15 cellular contexts compared by ENCODE assay signal in the genomic region with DNA sequence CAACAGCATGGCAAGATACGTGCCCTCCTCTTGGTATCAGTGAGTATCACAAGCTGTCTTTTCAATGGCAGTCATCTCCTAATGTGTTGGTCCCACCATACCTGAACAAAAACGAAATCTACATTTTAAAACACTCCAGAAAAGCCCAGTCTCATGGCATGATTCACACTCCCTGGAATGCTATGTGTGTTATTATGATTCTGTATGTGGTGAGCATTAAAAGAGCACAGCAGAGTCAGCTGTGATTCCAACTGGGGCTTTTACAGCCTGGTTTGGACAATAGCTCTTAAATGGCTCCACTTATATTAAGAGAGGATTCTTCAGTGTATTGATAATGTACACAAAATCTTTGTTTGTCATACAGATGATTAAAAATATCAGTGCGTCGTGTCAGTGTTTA.
A peak's percentile ranks its signal among the peaks of the same experiment; 100 is the strongest.
DNase-seq lines count a peak whose midpoint lies in the region; ATAC-seq and TF ChIP-seq lines count a peak whose summit lies in the region.
"Had no signal": no experiment of that assay in that cellular context is flagged by ENCODE, and none has a peak within 500 bp of the region (broad histone marks: within the 10 kb centered on the region; RNA-seq: fewer than 3 reads in every experiment).

No MANE protein-coding gene starts in this region.

- H3K9me3 ChIP-seq in MG63: no peaks in the 10 kb centered on the region
- H3K9me3 ChIP-seq in prostate gland: no peaks in the 10 kb centered on the region

- ATAC-seq in HG03378 (IDR thresholded peaks at IDR 0.05; ENCODE audit: unreplicated experiment) (no peak), GM19452 (IDR thresholded peaks at IDR 0.05; ENCODE audit: unreplicated experiment) (no peak)
- ATAC-seq: PC-3 had no signal

- no peaks in the 10 kb centered on the region for H3K36me3 ChIP-seq in MG63
- no peaks in the 10 kb centered on the region for H3K36me3 ChIP-seq in prostate gland
- H3K36me3 ChIP-seq: SJCRH30 had no signal

- H3K27ac ChIP-seq in prostate gland: peak overlapping the region; percentile 8 to 45
- H3K27ac ChIP-seq: SJCRH30 had no signal

- DNase-seq in ELR (ENCODE audit: low read depth): peak; percentile 40
- peak; percentile 1 for DNase-seq in MG63
- DNase-seq in choroid plexus epithelial cell (ENCODE audit: low read depth): peak; percentile 73
- no peak for DNase-seq in prostate gland (ENCODE audit: low spot score)
- DNase-seq in activated naive CD4-positive, alpha-beta T cell treated with Interleukin-2 at 50 U/mL for 16 hours: no peak
- DNase-seq: AML-193, DMS153, KBM-7, NCI-H1436, NCI-H2171, NCI-H748 treated with DMSO at 0.1 percent for 48 hours, PC-3, SJCRH30 had no signal

- intact Hi-C loops in prostate gland (cut with DNase I): no loop called here

- no peaks in the 10 kb centered on the region for H3K4me1 ChIP-seq in prostate gland (replicated peaks)

- H3K4me3 ChIP-seq in MG63 (peak overlapping the region; percentile 9; the same call in 1 of the 2 replicates), choroid plexus epithelial cell (ENCODE audit: low read depth, low read length) (no peak overlapping the region), prostate gland (no peak overlapping the region)
- H3K4me3 ChIP-seq: SJCRH30 had no signal

- H3K27me3 ChIP-seq in MG63 (no peaks in the 10 kb centered on the region), prostate gland (replicated peaks; ENCODE audit: insufficient read depth) (no peaks in the 10 kb centered on the region)
- H3K27me3 ChIP-seq: SJCRH30 had no signal

- TF ChIP-seq POLR2A in prostate gland (IDR thresholded peaks at IDR 0.05): no peak

- WGBS in prostate gland: 75% methylated on average over 4 of the region's 4 CpGs

- no peak for TF ChIP-seq CTCF in choroid plexus epithelial cell (conservative IDR thresholded peaks at IDR 0.05; ENCODE audit: low read depth, low read length)
- TF ChIP-seq CTCF in prostate gland (IDR thresholded peaks at IDR 0.05): no peak

Comparison
In these comparisons a context has a peak if more than half of its experiments do, and no peak if none do; other contexts are left out.
1. DNase-seq: peak in ELR (single experiment), MG63 (single experiment) and choroid plexus epithelial cell (single experiment); none in prostate gland (single experiment) and activated naive CD4-positive, alpha-beta T cell treated with Interleukin-2 at 50 U/mL for 16 hours (single experiment).